8 cellular contexts compared by ENCODE assay signal in genomic region chr1:102434421-102434820, GRCh38.
A peak's percentile ranks its signal among the peaks of the same experiment; 100 is the strongest.
DNase-seq lines count a peak whose midpoint lies in the region; ATAC-seq, FAIRE-seq and TF ChIP-seq lines count a peak whose summit lies in the region.

No MANE protein-coding gene starts in this region.

- H3K36me3 ChIP-seq in PC-3 (ENCODE audit: low read depth, low read length) (no peaks in the 10 kb centered on the region), iPS DF 6.9 (ENCODE audit: control insufficient read depth, insufficient read depth, low read length) (no peaks in the 10 kb centered on the region), uterus (no peaks in the 10 kb centered on the region)

- POLR2A ChIA-PET in PC-3 (lab: Charles Lee; ENCODE audit: unreplicated experiment), result no interaction called here

- no peaks in the 10 kb centered on the region; the same call in 1 of the 2 replicates for H3K27me3 ChIP-seq in PC-3 (ENCODE audit: low read length)
- H3K27me3 ChIP-seq in iPS DF 6.9 (ENCODE audit: control insufficient read depth, insufficient read depth, low read length), result no peaks in the 10 kb centered on the region
- H3K27me3 ChIP-seq in uterus, result no peaks in the 10 kb centered on the region

- H3K9me2 ChIP-seq in PC-3 (replicated peaks; ENCODE audit: low read length), result no peaks in the 10 kb centered on the region

- H4K20me1 ChIP-seq in PC-3 (ENCODE audit: low read length), result no peaks in the 10 kb centered on the region

- no peak for ATAC-seq in PC-3
- ATAC-seq in HG02938 (IDR thresholded peaks at IDR 0.05; ENCODE audit: unreplicated experiment), result no peak
- no peak for ATAC-seq in HG03521 (IDR thresholded peaks at IDR 0.05; ENCODE audit: unreplicated experiment)

- H3K27ac ChIP-seq in PC-3 (ENCODE audit: low read length), result no peak overlapping the region
- no peak overlapping the region for H3K27ac ChIP-seq in iPS DF 6.9 (ENCODE audit: low read length)
- no peak overlapping the region for H3K27ac ChIP-seq in uterus

- no peak overlapping the region for H3K4me3 ChIP-seq in PC-3 (ENCODE audit: low read length)
- H3K4me3 ChIP-seq in iPS DF 6.9 (ENCODE audit: low read length), result no peak overlapping the region
- H3K4me3 ChIP-seq in uterus, result no peak overlapping the region

- TF ChIP-seq POLR2A in H54 (IDR thresholded peaks at IDR 0.05; ENCODE audit: low read depth, low read length) (no peak), uterus (IDR thresholded peaks at IDR 0.05) (no peak)

- intact Hi-C loops in PC-3 (cut with micrococcal nuclease) (no loop called here), uterus (cut with DNase I; ENCODE audit: low total_unique reads) (no loop called here)

- WGBS in iPS DF 6.9 (ENCODE audit: insufficient coverage, insufficient read length), result no CpG with 5 or more reads among the region's 4 CpGs

- H2AFZ ChIP-seq in PC-3 (ENCODE audit: low read length), result peak overlapping the region; percentile 9; the same call in 1 of the 2 replicates

- H3K4me2 ChIP-seq in PC-3 (ENCODE audit: low read length), result no peak overlapping the region

- no peak overlapping the region for H3K9ac ChIP-seq in PC-3 (ENCODE audit: low read length)

- TF ChIP-seq CTCF in PC-3 (conservative IDR thresholded peaks at IDR 0.05; ENCODE audit: low read depth, low read length) (peak; percentile 64), uterus (IDR thresholded peaks at IDR 0.05) (no peak)

- H3F3A ChIP-seq in PC-3 (ENCODE audit: low read length, unreplicated experiment), result no peaks in the 10 kb centered on the region

- H3K4me1 ChIP-seq in PC-3 (ENCODE audit: insufficient read depth, low read length) (no peaks in the 10 kb centered on the region), iPS DF 6.9 (ENCODE audit: control insufficient read depth, insufficient read depth, low read length) (no peaks in the 10 kb centered on the region), uterus (no peaks in the 10 kb centered on the region)

- CTCF ChIA-PET in PC-3 (lab: Charles Lee), result no interaction called here

- peak; percentile 54 for FAIRE-seq in G401.6 (lab: Jason Lieb, UNC)
- FAIRE-seq in H54 (lab: Jason Lieb, UNC), result peak; percentile 11

- no TSS peak for BruUV-seq in PC-3 (replicated peaks; lab: Mats Ljungman, UMichigan)

- no peaks in the 10 kb centered on the region for H3K9me3 ChIP-seq in PC-3 (ENCODE audit: low read length)
- H3K9me3 ChIP-seq in iPS DF 6.9 (ENCODE audit: control insufficient read depth, insufficient read depth, low read length), result no peaks in the 10 kb centered on the region
- no peaks in the 10 kb centered on the region for H3K9me3 ChIP-seq in uterus

- no peaks in the 10 kb centered on the region for H3K79me2 ChIP-seq in PC-3 (ENCODE audit: low read length)

- DNase-seq in H54 (ENCODE audit: insufficient read length, low spot score) (peak; percentile 0), PC-3 (peak; percentile 44), iPS DF 6.9 (ENCODE audit: low read depth, low spot score) (peak; percentile 29), uterus (no peak), KG1 (lab: John Stamatoyannopoulos, UW) (no peak)

Comparison
In these comparisons a context has a peak if more than half of its experiments do, and no peak if none do; other contexts are left out.
1. DNase-seq: peak in H54 (single experiment), PC-3 (single experiment) and iPS DF 6.9 (single experiment); none in uterus (0 of 2) and KG1 (single experiment).